ENCODE assay signal across 8 cellular contexts in the genomic region with DNA sequence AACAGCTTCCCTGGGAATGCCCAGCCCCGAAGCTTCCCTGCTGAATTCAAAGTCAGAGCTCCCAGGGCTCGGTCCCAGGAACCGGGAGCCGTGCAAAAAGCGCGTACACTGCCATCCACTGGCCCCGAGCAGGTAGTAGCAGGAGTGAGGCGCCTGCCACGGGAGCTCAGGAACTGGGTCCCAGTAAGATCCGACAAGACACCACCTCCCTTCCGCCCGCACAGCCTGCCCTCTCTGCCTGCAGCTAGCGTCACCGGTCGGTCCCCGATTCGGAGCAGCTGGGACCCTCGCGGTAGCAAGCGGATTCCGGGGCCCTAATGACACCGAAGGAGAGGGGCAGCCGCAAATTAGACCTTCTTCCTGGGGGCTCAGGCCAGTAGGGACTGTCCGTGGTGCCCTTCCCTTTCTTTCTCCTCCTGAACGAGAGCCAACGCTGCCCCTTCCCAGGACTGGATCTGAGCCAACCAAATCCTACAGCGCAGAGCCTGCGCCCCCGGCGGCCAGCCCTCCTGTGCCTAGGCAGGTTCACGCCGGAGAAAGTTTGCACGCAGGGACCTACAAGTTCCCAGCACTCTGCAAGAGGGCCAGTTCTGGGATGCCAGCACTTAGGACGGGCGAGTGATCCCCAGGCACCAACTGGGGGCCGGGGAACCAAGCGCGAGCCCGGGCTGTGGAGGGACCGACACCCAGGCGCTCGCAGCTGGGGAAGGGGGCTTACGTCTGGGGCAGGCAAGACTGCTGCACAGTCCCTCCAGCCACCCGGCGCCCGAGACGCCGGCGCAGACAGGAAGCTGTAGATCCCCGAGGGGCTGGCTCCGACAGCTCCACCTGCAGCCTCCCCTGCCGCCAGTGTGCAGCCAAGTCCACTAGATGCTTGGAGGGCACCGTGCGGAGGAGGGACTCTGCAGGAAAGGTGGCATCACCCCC. TPM values are rescaled to one million over a fixed set of nuclear protein-coding genes. Genes with fewer than 3 reads are reported as not detected.
DNase-seq lines count a peak whose midpoint lies in the region; ATAC-seq and TF ChIP-seq lines count a peak whose summit lies in the region.

No MANE protein-coding gene starts in this region.

- H3K4me3 ChIP-seq in IMR-90 (ENCODE audit: insufficient read depth, low read depth, low read length) (peak overlapping the region; percentile 51), gastroesophageal sphincter (peak overlapping the region; percentile 35 to 57), neural progenitor cell (peak overlapping the region; percentile 69), testis (peak overlapping the region; percentile 36 to 60)

- peak overlapping the region; percentile 45 to 79; a peak in 3 of 4 replicates for H4K8ac ChIP-seq in IMR-90 (ENCODE audit: low read depth in 2 of 2, low read length in 2 of 2)

- H3K27ac ChIP-seq in IMR-90 (ENCODE audit: insufficient read depth, low read length): peak overlapping the region; percentile 10; the same call in 1 of the 2 replicates
- H3K27ac ChIP-seq in RWPE1: no peak overlapping the region
- H3K27ac ChIP-seq in gastroesophageal sphincter: peak overlapping the region in 1 of 4 donors; percentile 46
- H3K27ac ChIP-seq in neural progenitor cell: no peak overlapping the region
- no peak overlapping the region for H3K27ac ChIP-seq in testis

- H3K18ac ChIP-seq in IMR-90 (ENCODE audit: low read depth, low read length): no peak overlapping the region; the same call in 1 of the 2 replicates

- DNase-seq in Daoy (ENCODE audit: low read depth) (peak; percentile 86), IMR-90 (peak; percentile 84), RWPE1 (ENCODE audit: low spot score) (peak; percentile 84), neural progenitor cell (ENCODE audit: low spot score) (peak; percentile 89), testis (peak; percentile 88)
- peak; percentile 53 for DNase-seq in activated naive CD4-positive, alpha-beta T cell treated with Interleukin-2 at 50 U/mL for 16 hours

- H3K27me3 ChIP-seq in IMR-90 (ENCODE audit: control insufficient read depth, insufficient read depth, low read length): no peaks in the 10 kb centered on the region
- no peaks in the 10 kb centered on the region for H3K27me3 ChIP-seq in gastroesophageal sphincter
- H3K27me3 ChIP-seq in neural progenitor cell: peaks cover 38% of the 10 kb centered on the region
- no peaks in the 10 kb centered on the region for H3K27me3 ChIP-seq in testis

- H3K14ac ChIP-seq in IMR-90 (replicated peaks; ENCODE audit: low read depth, low read length): peak overlapping the region; percentile 54

- POLR2A ChIA-PET in IMR-90 (lab: Charles Lee; ENCODE audit: unreplicated experiment) (interaction anchor here (0.6 kb wide), 1 partner anchor 261 kb away, joined by 14 read pairs; no protein-coding TSS in a partner anchor), RWPE1 (lab: Yijun Ruan, JAX; ENCODE audit: low non-redundant PET) (no interaction called here)

- H3K27ac Mint-ChIP-seq in neural progenitor cell: no peak overlapping the region

- H2BK120ac ChIP-seq in IMR-90 (ENCODE audit: low read depth, low read length): peak overlapping the region; percentile 86

- H3K79me1 ChIP-seq in IMR-90 (ENCODE audit: low read depth in 1 of 2, low read length in 2 of 2): no peaks in the 10 kb centered on the region

- H3K9ac ChIP-seq in IMR-90 (ENCODE audit: low read depth, low read length) (peak overlapping the region; percentile 54), neural progenitor cell (no peak overlapping the region)

- H3F3A ChIP-seq in neural progenitor cell (ENCODE audit: low read depth): peaks cover 21% of the 10 kb centered on the region

- H3K36me3 ChIP-seq in IMR-90 (ENCODE audit: control insufficient read depth, insufficient read depth, low read length) (no peaks in the 10 kb centered on the region), gastroesophageal sphincter (no peaks in the 10 kb centered on the region), neural progenitor cell (no peaks in the 10 kb centered on the region), testis (ENCODE audit: low read depth, missing control alignments) (no peaks in the 10 kb centered on the region)

- H4K91ac ChIP-seq in IMR-90 (ENCODE audit: insufficient read depth, low read depth, low read length): peak overlapping the region; percentile 5; the same call in 1 of the 2 replicates

- no peak for TF ChIP-seq POLR2A in IMR-90 (IDR thresholded peaks at IDR 0.05; ENCODE audit: low read depth, low read length)
- TF ChIP-seq POLR2A in gastroesophageal sphincter (IDR thresholded peaks at IDR 0.05): no peak
- TF ChIP-seq POLR2A in testis (IDR thresholded peaks at IDR 0.05): no peak

- H4K20me1 ChIP-seq in IMR-90 (ENCODE audit: insufficient read depth, low read length) (no peaks in the 10 kb centered on the region), neural progenitor cell (ENCODE audit: low read depth) (peaks cover 22% of the 10 kb centered on the region)

- TF ChIP-seq EP300 in gastroesophageal sphincter (IDR thresholded peaks at IDR 0.05): no peak

- CTCF ChIA-PET in IMR-90 (lab: Yijun Ruan, JAX) (interaction anchor here (0.6 to 1.8 kb wide), 30 partner anchors 9 to 168 kb away, joined by 3 to 20 read pairs (median 4); no protein-coding TSS in a partner anchor), RWPE1 (lab: Yijun Ruan, JAX) (interaction anchor here (0.5 to 1.8 kb wide), 23 partner anchors 10 to 1194 kb away, joined by 3 to 11 read pairs (median 3); no protein-coding TSS in a partner anchor)

- peak overlapping the region; percentile 37; the same call in 1 of the 2 replicates for H3K56ac ChIP-seq in IMR-90 (ENCODE audit: extremely low read depth, insufficient read depth, low read length)

- H3K36me3 Mint-ChIP-seq in neural progenitor cell: peaks cover 7% of the 10 kb centered on the region

- peak overlapping the region; percentile 95 for H2AFZ ChIP-seq in IMR-90 (replicated peaks; ENCODE audit: low read length, poor library complexity)
- H2AFZ ChIP-seq in neural progenitor cell (replicated peaks): peak overlapping the region; percentile 59

- ATAC-seq in GM21717 (IDR thresholded peaks at IDR 0.05; ENCODE audit: unreplicated experiment) (peak; percentile 67), IMR-90 (ENCODE audit: low read depth) (peak; percentile 95), gastroesophageal sphincter (peak; percentile 87)

- peaks cover 16% of the 10 kb centered on the region for H3K4me1 Mint-ChIP-seq in neural progenitor cell

- H2AK5ac ChIP-seq in IMR-90 (ENCODE audit: low read depth, low read length): 0 out of 2 replicates have a peak overlapping the region, but pooled peaks have one; percentile 27

- peak overlapping the region; percentile 84 for H3K23ac ChIP-seq in IMR-90 (ENCODE audit: low read depth, low read length)

- H3K4ac ChIP-seq in IMR-90 (ENCODE audit: low read depth, low read length): peak overlapping the region; percentile 66

- TF ChIP-seq CTCF in IMR-90 (conservative IDR thresholded peaks at IDR 0.05; ENCODE audit: low read depth, low read length) (peak; percentile 87), RWPE1 (conservative IDR thresholded peaks at IDR 0.05; ENCODE audit: low read depth) (peak; percentile 84), gastroesophageal sphincter (IDR thresholded peaks at IDR 0.05) (peak; percentile 36 to 73 (median 56)), neural progenitor cell (IDR thresholded peaks at IDR 0.05) (peak; percentile 68), testis (IDR thresholded peaks at IDR 0.05) (peak in 2 of 3 experiments; percentile 40 to 42)

- H3K9me1 ChIP-seq in IMR-90 (ENCODE audit: insufficient read depth, low read length): peaks cover 3% of the 10 kb centered on the region; the same call in 1 of the 2 replicates

- no peak overlapping the region; the same call in 2 of the 3 replicates for H2BK15ac ChIP-seq in IMR-90 (ENCODE audit: low read depth, low read length)

- H3K9me3 Mint-ChIP-seq in neural progenitor cell: peaks cover 17% of the 10 kb centered on the region

- H3K4me2 ChIP-seq in IMR-90 (ENCODE audit: low read depth, low read length) (peak overlapping the region; percentile 75), neural progenitor cell (peak overlapping the region; percentile 90)

- peak overlapping the region; percentile 53 for H2AK9ac ChIP-seq in IMR-90 (replicated peaks; ENCODE audit: low read depth, low read length, poor library complexity)

- peak overlapping the region; percentile 20; the same call in 1 of the 2 replicates for H2BK20ac ChIP-seq in IMR-90 (ENCODE audit: low read depth, low read length)

- peaks cover 10% of the 10 kb centered on the region for H3K27me3 Mint-ChIP-seq in neural progenitor cell (ENCODE audit: insufficient read depth, low read depth)

- TF ChIP-seq RAD21 in IMR-90 (IDR thresholded peaks at IDR 0.05; ENCODE audit: low read length): peak; percentile 81

- H3K9me3 ChIP-seq in IMR-90 (ENCODE audit: control insufficient read depth, insufficient read depth, low read length) (no peaks in the 10 kb centered on the region), gastroesophageal sphincter (peaks cover 0 to 5% (median 0%) of the 10 kb centered on the region in 3 donors), neural progenitor cell (ENCODE audit: low read depth) (peaks cover 6% of the 10 kb centered on the region), testis (no peaks in the 10 kb centered on the region)

- H2BK5ac ChIP-seq in IMR-90 (ENCODE audit: low read depth, low read length, poor library complexity, severe bottlenecking): no peak overlapping the region

- no TSS peak for BruUV-seq in IMR-90 (replicated peaks; lab: Mats Ljungman, UMichigan)

- peak overlapping the region; percentile 87 for H3K4me3 Mint-ChIP-seq in neural progenitor cell

- H3K4me1 ChIP-seq in IMR-90 (ENCODE audit: control insufficient read depth, insufficient read depth, low read length): peaks cover 12% of the 10 kb centered on the region
- peaks cover 0 to 35% (median 19%) of the 10 kb centered on the region in 3 donors for H3K4me1 ChIP-seq in gastroesophageal sphincter
- H3K4me1 ChIP-seq in neural progenitor cell: peaks cover 4% of the 10 kb centered on the region
- peaks cover 15% of the 10 kb centered on the region for H3K4me1 ChIP-seq in testis

- peak overlapping the region; percentile 10 for H4K5ac ChIP-seq in IMR-90 (ENCODE audit: low read depth, low read length)

- dilution Hi-C loops in IMR-90 (cut with HindIII; ENCODE audit: low sequenced_read_pairs, unreplicated experiment): no loop called here

- WGBS in IMR-90 (ENCODE audit: extremely low coverage in 2 of 2, insufficient read length in 1 of 2), 2 experiments: 1% methylated on average over 28 of the region's 54 CpGs; no CpG with 5 or more reads in 1 of the 2 experiments
- WGBS in gastroesophageal sphincter (ENCODE audit: low coverage in 1 of 2), 2 donors: 0% methylated on average over 8 to 9 of the region's 54 CpGs
- 0% methylated on average over 1 to 45 of the region's 54 CpGs for WGBS in testis, 2 donors

- H3K79me2 ChIP-seq in neural progenitor cell (ENCODE audit: low read depth): no peaks in the 10 kb centered on the region

- in situ Hi-C loops in IMR-90 (cut with MboI; ENCODE audit: low sequenced_read_pairs): loop anchor here (10.0 kb wide), 1 partner anchor 132 kb away; no protein-coding TSS in a partner anchor

- intact Hi-C loops in IMR-90 (cut with micrococcal nuclease): loop anchor here (1.0 to 5.0 kb wide), 4 partner anchors 75 to 168 kb away; a partner anchor contains a TSS
- intact Hi-C loops in testis (cut with DNase I; ENCODE audit: low total_unique reads): no loop called here

RNA-seq across cellular contexts. Expression of a gene that starts 0.9 kb away (rescaled TPM):
- total RNA-seq in Daoy (2014; rRNA removed; shearing (Covaris generic)): not detected in 2 replicates
- total RNA-seq in IMR-90 (2012; rRNA removed) (15.6 and 20.3 TPM in 2 replicates), gastroesophageal sphincter (1 to 10 TPM in 3 of 4 donors, under 1 TPM in 1; 0.47 to 3.3 (median 2.2) TPM), neural progenitor cell (ENCODE audit: low replicate concordance) (0.12 TPM in 1 of 2 replicates, not detected in the other), testis (1 to 10 TPM; 4.7 to 6.1 TPM)
- polyA plus RNA-seq in IMR-90 (2012; rRNA removed) (19.2 and 24.7 TPM in 2 replicates), testis (ENCODE audit: insufficient read depth, low read depth, low replicate concordance) (4.6 TPM)
- 12.7 and 13.8 TPM in 2 replicates for polyA plus RNA-seq in IMR-90 (2012; cell fraction: cytosol; rRNA removed)
- 9.0 and 31.6 TPM in 2 replicates for polyA plus RNA-seq in IMR-90 (2012; cell fraction: nucleus; rRNA removed; ENCODE audit: low replicate concordance)
